Comparison of ENCODE assay signal across 9 cellular contexts in genomic region chr9:105243015-105243686, GRCh38. TPM values are rescaled to one million over a fixed set of nuclear protein-coding genes. Genes with fewer than 3 reads are reported as not detected.
A peak's percentile ranks its signal among the peaks of the same experiment; 100 is the strongest.
DNase-seq lines count a peak whose midpoint lies in the region; ATAC-seq and TF ChIP-seq lines count a peak whose summit lies in the region.
"Had no signal": no experiment of that assay in that cellular context is flagged by ENCODE, and none has a peak within 500 bp of the region (broad histone marks: within the 10 kb centered on the region; RNA-seq: fewer than 3 reads in every experiment).

No MANE protein-coding gene starts in this region.

- H3K18ac ChIP-seq in neuronal stem cell (ENCODE audit: low read length): no peak overlapping the region

- H2AK5ac ChIP-seq in neuronal stem cell (ENCODE audit: low read depth, low read length): no peak overlapping the region

- peaks cover 9% of the 10 kb centered on the region for H3K36me3 Mint-ChIP-seq in effector memory CD8-positive, alpha-beta T cell (ENCODE audit: insufficient read depth)

- H2BK12ac ChIP-seq in neuronal stem cell (ENCODE audit: low read length): no peak overlapping the region

- H3K27me3 Mint-ChIP-seq in effector memory CD8-positive, alpha-beta T cell: peaks cover 35 to 39% of the 10 kb centered on the region in 2 donors

- no peaks in the 10 kb centered on the region for H3F3A ChIP-seq in PC-3 (ENCODE audit: low read length, unreplicated experiment)

- no peak overlapping the region for H3K4me3 ChIP-seq in OCI-LY7 (ENCODE audit: low read depth, low read length, poor library complexity, severe bottlenecking)
- H3K4me3 ChIP-seq in neuronal stem cell (ENCODE audit: low read length in 2 of 2): no peak overlapping the region
- no peak overlapping the region for H3K4me3 ChIP-seq in PC-3 (ENCODE audit: low read length)

- H3K4me1 ChIP-seq in OCI-LY7 (ENCODE audit: insufficient read depth, low read length, poor library complexity, severe bottlenecking) (peaks cover 42% of the 10 kb centered on the region), neuronal stem cell (ENCODE audit: control insufficient read depth in 2 of 2, insufficient read depth in 1 of 2, low read depth in 1 of 2, low read length in 2 of 2) (peaks cover 3 to 4% of the 10 kb centered on the region in 2 donors), PC-3 (ENCODE audit: insufficient read depth, low read length) (peaks cover 14% of the 10 kb centered on the region)

- peak; percentile 29 for DNase-seq in CMK (ENCODE audit: low read depth)
- DNase-seq in OCI-LY7 (ENCODE audit: low spot score): no peak
- DNase-seq in effector memory CD8-positive, alpha-beta T cell: no peak
- no peak for DNase-seq in neuronal stem cell (ENCODE audit: low spot score)
- DNase-seq in NCI-H748 (lab: John Stamatoyannopoulos, UW; ENCODE audit: unreplicated experiment): no peak
- no peak for DNase-seq in NCI-H446 treated with DMSO at 0.1 percent for 48 hours (lab: John Stamatoyannopoulos, UW)
- no peak for DNase-seq in PC-3
- DNase-seq: cerebellar nuclear complex had no signal

- H3K23ac ChIP-seq in neuronal stem cell (ENCODE audit: low read depth, low read length, poor library complexity): no peak overlapping the region

- H3K79me2 ChIP-seq in OCI-LY7 (ENCODE audit: insufficient read depth, low read depth, low read length) (peaks cover 32% of the 10 kb centered on the region), PC-3 (ENCODE audit: low read length) (peaks cover 29% of the 10 kb centered on the region)

- no peak overlapping the region for H2BK15ac ChIP-seq in neuronal stem cell (ENCODE audit: low read length)

- no CpG with 5 or more reads among the region's 5 CpGs for WGBS in neuronal stem cell (ENCODE audit: extremely low coverage in 2 of 2, insufficient read length in 2 of 2, insufficient replicate concordance in 1 of 2), 2 donors

- intact Hi-C loops in OCI-LY7 (cut with micrococcal nuclease; ENCODE audit: unreplicated experiment) (loop anchor here (10.0 kb wide), 2 partner anchors 112 to 468 kb away; no protein-coding TSS in a partner anchor), PC-3 (cut with micrococcal nuclease) (no loop called here)

- no peak overlapping the region for H4K8ac ChIP-seq in neuronal stem cell (ENCODE audit: low read depth, low read length)

- no peak overlapping the region for H3K27ac ChIP-seq in OCI-LY7 (ENCODE audit: low read depth, low read length, poor library complexity, severe bottlenecking)
- H3K27ac ChIP-seq in neuronal stem cell (replicated peaks; ENCODE audit: low read length): no peak overlapping the region
- H3K27ac ChIP-seq in PC-3 (ENCODE audit: low read length): no peak overlapping the region

- H2AFZ ChIP-seq in OCI-LY7 (ENCODE audit: low read length) (peak overlapping the region; percentile 95; the same call in 1 of the 2 replicates), neuronal stem cell (ENCODE audit: low read length) (peak overlapping the region; percentile 52), PC-3 (ENCODE audit: low read length) (no peak overlapping the region)

- BruUV-seq in OCI-LY7 (replicated peaks; lab: Mats Ljungman, UMichigan) (no TSS peak), PC-3 (replicated peaks; lab: Mats Ljungman, UMichigan) (no TSS peak)

- no peak overlapping the region for H2BK5ac ChIP-seq in neuronal stem cell (ENCODE audit: low read length)

- peak overlapping the region; percentile 81 for H3K4me2 ChIP-seq in OCI-LY7 (ENCODE audit: low read length)
- no peak overlapping the region for H3K4me2 ChIP-seq in neuronal stem cell (ENCODE audit: insufficient read depth, low read length, poor library complexity, severe bottlenecking)
- H3K4me2 ChIP-seq in PC-3 (ENCODE audit: low read length): no peak overlapping the region; the same call in 1 of the 2 replicates

- peaks cover 11 to 13% of the 10 kb centered on the region in 2 donors for H3K4me1 Mint-ChIP-seq in effector memory CD8-positive, alpha-beta T cell (ENCODE audit: low read depth in 2 of 2)

- H3K36me3 ChIP-seq in OCI-LY7 (ENCODE audit: insufficient read depth, low read length): no peaks in the 10 kb centered on the region
- H3K36me3 ChIP-seq in neuronal stem cell (replicated peaks in 1 of 2; ENCODE audit: control insufficient read depth in 2 of 2, insufficient read depth in 2 of 2, low read length in 2 of 2): no peaks in the 10 kb centered on the region
- H3K36me3 ChIP-seq in PC-3 (ENCODE audit: low read depth, low read length): no peaks in the 10 kb centered on the region

- peaks cover 0 to 5% (median 0%) of the 10 kb centered on the region in 3 experiments for H3K27me3 ChIP-seq in neuronal stem cell (ENCODE audit: control insufficient read depth in 3 of 3, insufficient read depth in 3 of 3, low read depth in 1 of 3, low read length in 3 of 3)
- no peaks in the 10 kb centered on the region for H3K27me3 ChIP-seq in PC-3 (ENCODE audit: low read length)

- H3K9me2 ChIP-seq in OCI-LY7 (ENCODE audit: insufficient read depth, low read length) (no peaks in the 10 kb centered on the region), PC-3 (replicated peaks; ENCODE audit: low read length) (no peaks in the 10 kb centered on the region)

- no peaks in the 10 kb centered on the region for H3K9me3 ChIP-seq in OCI-LY7 (ENCODE audit: low read length)
- no peaks in the 10 kb centered on the region for H3K9me3 ChIP-seq in neuronal stem cell (replicated peaks in 1 of 2; ENCODE audit: control insufficient read depth in 2 of 2, insufficient read depth in 1 of 2, low read depth in 1 of 2, low read length in 2 of 2)
- no peaks in the 10 kb centered on the region for H3K9me3 ChIP-seq in PC-3 (ENCODE audit: low read length)

- no peak overlapping the region for H3K27ac Mint-ChIP-seq in effector memory CD8-positive, alpha-beta T cell

- POLR2A ChIA-PET in OCI-LY7 (lab: Charles Lee) (interaction anchor here (0.9 to 1.2 kb wide), 4 partner anchors 15 to 465 kb away, joined by 3 to 5 read pairs (median 3); no protein-coding TSS in a partner anchor), PC-3 (lab: Charles Lee; ENCODE audit: unreplicated experiment) (no interaction called here)

- H4K20me1 ChIP-seq in OCI-LY7 (ENCODE audit: insufficient read depth, low read length) (0 out of 2 replicates have a peak, but pooled peaks cover 11% of the 10 kb centered on the region), PC-3 (ENCODE audit: low read length) (no peaks in the 10 kb centered on the region)

- H2BK120ac ChIP-seq in neuronal stem cell (ENCODE audit: low read depth, low read length): no peak overlapping the region

- TF ChIP-seq CTCF in OCI-LY7 (conservative IDR thresholded peaks at IDR 0.05; ENCODE audit: low read length) (no peak), PC-3 (conservative IDR thresholded peaks at IDR 0.05; ENCODE audit: low read depth, low read length) (no peak)

- CTCF ChIA-PET in OCI-LY7 (lab: Charles Lee; ENCODE audit: unreplicated experiment) (interaction anchor here (1.5 kb wide), 1 partner anchor 159 kb away, joined by 3 read pairs; no protein-coding TSS in a partner anchor), PC-3 (lab: Charles Lee) (no interaction called here)

- H3K4ac ChIP-seq in neuronal stem cell (ENCODE audit: low read length): no peak overlapping the region

- no peaks in the 10 kb centered on the region for H3K79me1 ChIP-seq in neuronal stem cell (ENCODE audit: low read depth, low read length)

- peak overlapping the region; percentile 88 to 90 for H3K4me3 Mint-ChIP-seq in effector memory CD8-positive, alpha-beta T cell

- H3K9me3 Mint-ChIP-seq in effector memory CD8-positive, alpha-beta T cell: no peaks in the 10 kb centered on the region

- ATAC-seq in effector memory CD8-positive, alpha-beta T cell (replicated peaks): no peak
- ATAC-seq in HG03378 (IDR thresholded peaks at IDR 0.05; ENCODE audit: unreplicated experiment) (no peak), PC-3 (no peak)

- no peak overlapping the region for H3K14ac ChIP-seq in neuronal stem cell (ENCODE audit: low read length)

- H4K91ac ChIP-seq in neuronal stem cell (ENCODE audit: low read depth, low read length, poor library complexity): no peak overlapping the region

- H3K9ac ChIP-seq in neuronal stem cell (ENCODE audit: low read depth, low read length, poor library complexity) (no peak overlapping the region), PC-3 (ENCODE audit: low read length) (no peak overlapping the region)

RNA-seq across cellular contexts. Expression of gene SLC44A1, which starts 1.3 kb away (rescaled TPM):
- total RNA-seq in OCI-LY7 (2014; rRNA removed; shearing (Covaris generic)): 26.6 and 27.6 TPM in 2 replicates
- total RNA-seq in OCI-LY7 (2022): 71.6 and 81.3 TPM in 2 replicates
- 12.8 TPM for polyA plus RNA-seq in neuronal stem cell (2013, experiment 1 of 2)
- polyA plus RNA-seq in neuronal stem cell (2013, experiment 2 of 2): 13.4 TPM
- 15.3 and 16.1 TPM in 2 replicates for total RNA-seq in PC-3 (2014; rRNA removed)
